Comparison of ENCODE assay signal across 32 cellular contexts in the genomic region with DNA sequence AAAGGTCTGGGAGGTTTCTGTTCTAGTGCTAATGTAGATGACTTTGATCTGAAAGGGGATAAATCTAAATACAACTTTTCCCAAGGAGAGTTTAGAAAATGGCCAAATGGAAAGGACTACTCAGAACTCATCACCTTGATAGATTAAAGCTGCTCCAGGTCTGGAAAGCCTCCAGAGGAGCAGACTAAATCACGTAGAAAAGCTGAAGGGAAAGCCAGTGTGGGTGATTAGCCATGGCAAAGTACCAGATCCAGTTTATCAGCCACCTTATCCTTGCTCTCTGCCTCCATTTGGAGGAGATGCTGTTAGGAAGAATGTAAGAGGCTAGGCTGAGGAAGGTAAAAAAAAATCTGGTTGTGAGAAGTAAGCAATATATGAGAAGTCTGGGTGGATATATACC.
DNase-seq lines count a peak whose midpoint lies in the region; ATAC-seq and TF ChIP-seq lines count a peak whose summit lies in the region.
"Had no signal": no experiment of that assay in that cellular context is flagged by ENCODE, and none has a peak within 500 bp of the region (broad histone marks: within the 10 kb centered on the region; RNA-seq: fewer than 3 reads in every experiment).

No MANE protein-coding gene starts in this region.

- H3K36me3 Mint-ChIP-seq in chondrocyte (ENCODE audit: low read depth) (no peaks in the 10 kb centered on the region), progenitor cell of endocrine pancreas (ENCODE audit: insufficient read depth) (no peaks in the 10 kb centered on the region)
- H3K36me3 Mint-ChIP-seq in activated CD4-positive, alpha-beta T cell treated with anti-CD3 and anti-CD28 coated beads, Interleukin-2, amount 10 ng/mL, durations not matched to agents 24 days and 14 days (ENCODE audit: low read depth) = no peaks in the 10 kb centered on the region
- no peaks in the 10 kb centered on the region for H3K36me3 Mint-ChIP-seq in activated T-helper 17 cell treated with anti-CD3 and anti-CD28 coated beads, Interleukin-2, amount 50 U/mL, for 72 hours (ENCODE audit: low read depth)
- H3K36me3 Mint-ChIP-seq: IgD-negative memory B cell had no signal

- DNase-seq in AG04450 (ENCODE audit: low read depth, low spot score) (no peak), M059J (ENCODE audit: low read depth) (peak; percentile 19), chondrocyte (ENCODE audit: low spot score) (no peak), progenitor cell of endocrine pancreas (ENCODE audit: low spot score, unreplicated experiment) (no peak), anterior cingulate cortex (lab: John Stamatoyannopoulos, UW) (no peak)
- no peak for DNase-seq in stimulated activated CD4-positive, alpha-beta T cell treated with anti-CD3 and anti-CD28 coated beads, Interleukin-1b, Interleukin-23, amount 100 ng/mL, for 48 hours
- no peak for DNase-seq in activated CD4-positive, alpha-beta T cell treated with anti-CD3 and anti-CD28 coated beads, Interleukin-2, amount 10 ng/mL, durations not matched to agents 24 days and 14 days
- DNase-seq: activated gamma-delta T cell; activated T-cell treated with anti-CD3 and anti-CD28 coated beads for 4 hours; adrenal gland; colonic mucosa; COR-L47; DMS79 treated with DMSO at 0.1 percent for 48 hours; effector CD8-positive, alpha-beta T cell; erythroblast; gastrocnemius medialis; GF-D8; hippocampal formation; left cardiac atrium; NCI-H2029 treated with DMSO at 0.1 percent for 48 hours; NCI-H526; psoas muscle; RPMI8226; stimulated activated CD4-positive, alpha-beta T cell treated with anti-CD3 and anti-CD28 coated beads, Interleukin-2, amount 100 ng/mL, for 24 hours; T-helper 2 cell; upper lobe of left lung had no signal

- no peaks in the 10 kb centered on the region for H3K27me3 Mint-ChIP-seq in chondrocyte (ENCODE audit: low read depth)
- H3K27me3 Mint-ChIP-seq in progenitor cell of endocrine pancreas = no peaks in the 10 kb centered on the region
- H3K27me3 Mint-ChIP-seq in activated CD4-positive, alpha-beta T cell treated with anti-CD3 and anti-CD28 coated beads, Interleukin-2, amount 10 ng/mL, durations not matched to agents 24 days and 14 days = peaks cover 3% of the 10 kb centered on the region
- peaks cover 17% of the 10 kb centered on the region for H3K27me3 Mint-ChIP-seq in activated T-helper 17 cell treated with anti-CD3 and anti-CD28 coated beads, Interleukin-2, amount 50 U/mL, for 72 hours

- H3K27ac Mint-ChIP-seq in chondrocyte (ENCODE audit: unreplicated experiment) (peak overlapping the region; percentile 98), progenitor cell of endocrine pancreas (peak overlapping the region; percentile 18)
- H3K27ac Mint-ChIP-seq in activated CD4-positive, alpha-beta T cell treated with anti-CD3 and anti-CD28 coated beads, Interleukin-2, amount 10 ng/mL, durations not matched to agents 24 days and 14 days = no peak overlapping the region
- H3K27ac Mint-ChIP-seq in activated T-helper 17 cell treated with anti-CD3 and anti-CD28 coated beads, Interleukin-2, amount 50 U/mL, for 72 hours = no peak overlapping the region
- H3K27ac Mint-ChIP-seq: IgD-negative memory B cell had no signal

- peak overlapping the region; percentile 82 for H3K27ac ChIP-seq in AG04450 (ENCODE audit: low read depth, low read length)
- H3K27ac ChIP-seq: adrenal gland; BLaER1 treated with 17β-estradiol and CSF1 and Interleukin-3, amounts not matched to agents 10 nM and 100 nM; colonic mucosa; gastrocnemius medialis; neutrophil; psoas muscle; skin epidermis had no signal

- H3K4me3 ChIP-seq in AG04450 (ENCODE audit: low read depth, low read length) = no peak overlapping the region
- H3K4me3 ChIP-seq: adrenal gland; BLaER1 treated with 17β-estradiol and CSF1 and Interleukin-3, amounts not matched to agents 10 nM and 100 nM; colonic mucosa; gastrocnemius medialis; HAP-1; psoas muscle; skin epidermis; upper lobe of left lung had no signal

- H3K4me1 Mint-ChIP-seq in chondrocyte (ENCODE audit: low read depth) (peaks cover 78% of the 10 kb centered on the region), progenitor cell of endocrine pancreas (ENCODE audit: low read depth) (peaks cover 18% of the 10 kb centered on the region)
- H3K4me1 Mint-ChIP-seq in activated CD4-positive, alpha-beta T cell treated with anti-CD3 and anti-CD28 coated beads, Interleukin-2, amount 10 ng/mL, durations not matched to agents 24 days and 14 days = peaks cover 7% of the 10 kb centered on the region
- peaks cover 11% of the 10 kb centered on the region for H3K4me1 Mint-ChIP-seq in activated T-helper 17 cell treated with anti-CD3 and anti-CD28 coated beads, Interleukin-2, amount 50 U/mL, for 72 hours

- ATAC-seq in activated T-helper 17 cell treated with anti-CD3 and anti-CD28 coated beads, Interleukin-2, amount 50 U/mL, for 72 hours (replicated peaks) = no peak
- ATAC-seq: gastrocnemius medialis, psoas muscle had no signal

- no peaks in the 10 kb centered on the region for H3K9me3 Mint-ChIP-seq in chondrocyte (ENCODE audit: low read depth)
- H3K9me3 Mint-ChIP-seq in progenitor cell of endocrine pancreas (ENCODE audit: low read depth) = peaks cover 3% of the 10 kb centered on the region
- H3K9me3 Mint-ChIP-seq in activated CD4-positive, alpha-beta T cell treated with anti-CD3 and anti-CD28 coated beads, Interleukin-2, amount 10 ng/mL, durations not matched to agents 24 days and 14 days = no peaks in the 10 kb centered on the region
- no peaks in the 10 kb centered on the region for H3K9me3 Mint-ChIP-seq in activated T-helper 17 cell treated with anti-CD3 and anti-CD28 coated beads, Interleukin-2, amount 50 U/mL, for 72 hours
- H3K9me3 Mint-ChIP-seq: IgD-negative memory B cell had no signal

- TF ChIP-seq CTCF in AG04450 (IDR thresholded peaks at IDR 0.05; ENCODE audit: low read depth, low read length) (no peak), chondrocyte (IDR thresholded peaks at IDR 0.05) (no peak), progenitor cell of endocrine pancreas (IDR thresholded peaks at IDR 0.05; ENCODE audit: unreplicated experiment) (no peak)

- H3K4me3 Mint-ChIP-seq in chondrocyte (ENCODE audit: unreplicated experiment) (no peak overlapping the region), progenitor cell of endocrine pancreas (ENCODE audit: low read depth) (no peak overlapping the region)
- no peak overlapping the region for H3K4me3 Mint-ChIP-seq in activated CD4-positive, alpha-beta T cell treated with anti-CD3 and anti-CD28 coated beads, Interleukin-2, amount 10 ng/mL, durations not matched to agents 24 days and 14 days
- no peak overlapping the region for H3K4me3 Mint-ChIP-seq in activated T-helper 17 cell treated with anti-CD3 and anti-CD28 coated beads, Interleukin-2, amount 50 U/mL, for 72 hours
- H3K4me3 Mint-ChIP-seq: IgD-negative memory B cell had no signal

- no peaks in the 10 kb centered on the region for H3K9me3 ChIP-seq in AG04450 (ENCODE audit: control insufficient read depth, insufficient read depth, low read length)
- H3K9me3 ChIP-seq: adrenal gland; BLaER1 treated with 17β-estradiol and CSF1 and Interleukin-3, amounts not matched to agents 10 nM and 100 nM; colonic mucosa; gastrocnemius medialis; HAP-1; neutrophil; psoas muscle; upper lobe of left lung had no signal

- CTCF ChIA-PET in AG04450 (lab: Charles Lee) = no interaction called here

- POLR2A ChIA-PET in AG04450 (lab: Yijun Ruan, JAX) = no interaction called here

- H3K27me3 ChIP-seq in AG04450 (ENCODE audit: control insufficient read depth, insufficient read depth, low read length) = no peaks in the 10 kb centered on the region
- H3K27me3 ChIP-seq: adrenal gland; BLaER1 treated with 17β-estradiol and CSF1 and Interleukin-3, amounts not matched to agents 10 nM and 100 nM; colonic mucosa; gastrocnemius medialis; neutrophil; upper lobe of left lung had no signal

- intact Hi-C loops in activated CD4-positive, alpha-beta T cell treated with anti-CD3 and anti-CD28 coated beads, Interleukin-2, amount 10 ng/mL, durations not matched to agents 24 days and 14 days (cut with micrococcal nuclease) = no loop called here

Comparison
In these comparisons a context has a peak if more than half of its experiments do, and no peak if none do; other contexts are left out.
1. H3K27ac Mint-ChIP-seq: peak in chondrocyte (single experiment) and progenitor cell of endocrine pancreas (single experiment); none in activated CD4-positive, alpha-beta T cell treated with anti-CD3 and anti-CD28 coated beads, Interleukin-2, amount 10 ng/mL, durations not matched to agents 24 days and 14 days (single experiment) and activated T-helper 17 cell treated with anti-CD3 and anti-CD28 coated beads, Interleukin-2, amount 50 U/mL, for 72 hours (single experiment).